In genomic region chr13:87398047-87398446, GRCh38 we compare ENCODE assay signal across 27 cellular contexts.
"Had no signal": no experiment of that assay in that cellular context is flagged by ENCODE, and none has a peak within 500 bp of the region (broad histone marks: within the 10 kb centered on the region; RNA-seq: fewer than 3 reads in every experiment).

No MANE protein-coding gene starts in this region.

- DNase-seq: cortex of kidney; dorsolateral prefrontal cortex; effector CD8-positive, alpha-beta T cell; gastrocnemius medialis; heart right ventricle; hypothalamus; immature natural killer cell; kidney; left cardiac atrium; left ventricle myocardium superior; mesenchymal stem cell; naive B cell; psoas muscle; spleen; stimulated activated CD4-positive, alpha-beta T cell treated with anti-CD3 and anti-CD28 coated beads, Interleukin-15, amount 100 ng/mL, for 24 hours; stimulated activated CD4-positive, alpha-beta T cell treated with anti-CD3 and anti-CD28 coated beads, Interleukin-1b, Interleukin-23, amount 100 ng/mL, for 48 hours; stimulated activated CD4-positive, alpha-beta T cell treated with anti-CD3 and anti-CD28 coated beads, Interleukin-4, amount 100 ng/mL, for 24 hours; tibial artery; upper lobe of left lung; uterus had no signal

- H3K4me3 Mint-ChIP-seq: immature natural killer cell; naive B cell; nephron; stimulated activated memory B cell treated with anti-CD40 and anti-IgM and Interleukin-4, amounts not matched to agents 10 μg/mL and 1 μg/mL and 100 μg/mL, for 72 hours; stimulated activated naive CD8-positive, alpha-beta T cell treated with anti-CD3 and anti-CD28 coated beads, Interleukin-15, Interleukin-2, amounts not matched to agents 100 ng/mL and 50 ng/mL, for 24 hours had no signal

- H3K27ac ChIP-seq: dorsolateral prefrontal cortex, esophagus muscularis mucosa, gastrocnemius medialis, heart right ventricle, neutrophil, psoas muscle, spleen, tibial artery, upper lobe of left lung, uterus had no signal

- H3K36me3 Mint-ChIP-seq: immature natural killer cell; naive B cell; stimulated activated memory B cell treated with anti-CD40 and anti-IgM and Interleukin-4, amounts not matched to agents 10 μg/mL and 1 μg/mL and 100 μg/mL, for 72 hours had no signal

- H3K4me3 ChIP-seq: dorsolateral prefrontal cortex, esophagus muscularis mucosa, gastrocnemius medialis, heart right ventricle, lung, psoas muscle, spleen, tibial artery, upper lobe of left lung, uterus had no signal

- H3K4me1 Mint-ChIP-seq: immature natural killer cell; naive B cell; nephron; stimulated activated memory B cell treated with anti-CD40 and anti-IgM and Interleukin-4, amounts not matched to agents 10 μg/mL and 1 μg/mL and 100 μg/mL, for 72 hours had no signal

- H3K9me3 ChIP-seq: esophagus muscularis mucosa, gastrocnemius medialis, heart right ventricle, psoas muscle, tibial artery, upper lobe of left lung, uterus had no signal

- H3K36me3 ChIP-seq: esophagus muscularis mucosa, gastrocnemius medialis, heart right ventricle, neutrophil, spleen, tibial artery, upper lobe of left lung, uterus had no signal

- H3K9me3 Mint-ChIP-seq: nephron; stimulated activated naive CD8-positive, alpha-beta T cell treated with anti-CD3 and anti-CD28 coated beads, Interleukin-15, Interleukin-2, amounts not matched to agents 100 ng/mL and 50 ng/mL, for 24 hours had no signal

- H3K4me1 ChIP-seq: esophagus muscularis mucosa, gastrocnemius medialis, heart right ventricle, psoas muscle, spleen, tibial artery, upper lobe of left lung, uterus had no signal

- H3K27me3 Mint-ChIP-seq: naive B cell; stimulated activated memory B cell treated with anti-CD40 and anti-IgM and Interleukin-4, amounts not matched to agents 10 μg/mL and 1 μg/mL and 100 μg/mL, for 72 hours; stimulated activated naive CD8-positive, alpha-beta T cell treated with anti-CD3 and anti-CD28 coated beads, Interleukin-15, Interleukin-2, amounts not matched to agents 100 ng/mL and 50 ng/mL, for 24 hours had no signal

- H3K27me3 ChIP-seq: esophagus muscularis mucosa, gastrocnemius medialis, heart right ventricle, neutrophil, spleen, tibial artery, upper lobe of left lung, uterus had no signal

- ATAC-seq: gastrocnemius medialis; heart right ventricle; left cardiac atrium; left ventricle myocardium superior; psoas muscle; sciatic nerve; stimulated activated memory B cell treated with anti-CD40 and anti-IgM and Interleukin-4, amounts not matched to agents 10 μg/mL and 1 μg/mL and 100 μg/mL, for 72 hours had no signal

- H3K27ac Mint-ChIP-seq: immature natural killer cell; naive B cell; nephron; stimulated activated memory B cell treated with anti-CD40 and anti-IgM and Interleukin-4, amounts not matched to agents 10 μg/mL and 1 μg/mL and 100 μg/mL, for 72 hours; stimulated activated naive CD8-positive, alpha-beta T cell treated with anti-CD3 and anti-CD28 coated beads, Interleukin-15, Interleukin-2, amounts not matched to agents 100 ng/mL and 50 ng/mL, for 24 hours had no signal
